Comparison of ENCODE assay signal across 8 cellular contexts in genomic region chr6:31541658-31542521, GRCh38. TPM values are rescaled to one million over a fixed set of nuclear protein-coding genes. Genes with fewer than 3 reads are reported as not detected.
DNase-seq lines count a peak whose midpoint lies in the region; ATAC-seq, FAIRE-seq and TF ChIP-seq lines count a peak whose summit lies in the region.

Gene DDX39B, minus strand, starts transcription at chr6:31542003. Its CDS starts 1,471 bp downstream, at chr6:31540532.

- no peaks in the 10 kb centered on the region for H3K27me3 Mint-ChIP-seq in nephron (ENCODE audit: low read depth)

- FAIRE-seq in H54 (lab: Jason Lieb, UNC), result peak; percentile 6

- H3K9me3 Mint-ChIP-seq in nephron, result no peaks in the 10 kb centered on the region

- peaks cover 54% of the 10 kb centered on the region for H3K4me1 Mint-ChIP-seq in nephron

- peak within 1 kb of the TSS; percentile 96 to 99 (median 99) for H3K4me3 Mint-ChIP-seq in nephron

- peak; percentile 98 for DNase-seq in EH (ENCODE audit: low read depth)
- peak; percentile 81 for DNase-seq in H54 (ENCODE audit: insufficient read length, low spot score)
- DNase-seq in M059J (ENCODE audit: low read depth), result peak; percentile 98
- peak; percentile 93 for DNase-seq in SHP77 treated with DMSO at 0.1 percent for 48 hours (lab: John Stamatoyannopoulos, UW)
- peak; percentile 90 for DNase-seq in activated effector memory CD4-positive, alpha-beta T cell treated with Interleukin-2 at 50 U/mL for 16 hours
- DNase-seq in fibroblast of pulmonary artery (ENCODE audit: low read depth), result peak; percentile 98
- DNase-seq in stimulated activated naive CD8-positive, alpha-beta T cell treated with anti-CD3 and anti-CD28 coated beads, Interleukin-15, Interleukin-2, amounts not matched to agents 100 U/mL and 50 U/mL, for 24 hours, result peak; percentile 94

- peak within 1 kb of the TSS; percentile 68 for H3K4me3 ChIP-seq in fibroblast of pulmonary artery (replicated peaks; ENCODE audit: low read depth, low read length)

- TF ChIP-seq CTCF in fibroblast of pulmonary artery (IDR thresholded peaks at IDR 0.05; ENCODE audit: low read length, missing control alignments) (no peak), nephron (IDR thresholded peaks at IDR 0.05; ENCODE audit: unreplicated experiment in 3 of 3) (no peak)

- peak within 1 kb of the TSS; percentile 99 for H3K27ac Mint-ChIP-seq in nephron

- peak; percentile 80 for ATAC-seq in stimulated activated naive CD8-positive, alpha-beta T cell treated with anti-CD3 and anti-CD28 coated beads, Interleukin-15, Interleukin-2, amounts not matched to agents 100 U/mL and 50 U/mL, for 24 hours

- peaks cover 38% of the 10 kb centered on the region for H3K36me3 Mint-ChIP-seq in nephron (ENCODE audit: low read depth)

- TF ChIP-seq POLR2A in H54 (IDR thresholded peaks at IDR 0.05; ENCODE audit: low read depth, low read length), result peak; percentile 80

RNA-seq across cellular contexts. Expression of gene DDX39B, which starts in this region (rescaled TPM):
- total RNA-seq in M059J (2014; rRNA removed; shearing (Covaris generic)), result 351 and 506 TPM in 2 replicates

Comparison
In these comparisons a context has a peak if more than half of its experiments do, and no peak if none do; other contexts are left out.
1. Peak in every context shown above with its lines: DNase-seq, ATAC-seq and H3K4me3 ChIP-seq.